In the genomic region with DNA sequence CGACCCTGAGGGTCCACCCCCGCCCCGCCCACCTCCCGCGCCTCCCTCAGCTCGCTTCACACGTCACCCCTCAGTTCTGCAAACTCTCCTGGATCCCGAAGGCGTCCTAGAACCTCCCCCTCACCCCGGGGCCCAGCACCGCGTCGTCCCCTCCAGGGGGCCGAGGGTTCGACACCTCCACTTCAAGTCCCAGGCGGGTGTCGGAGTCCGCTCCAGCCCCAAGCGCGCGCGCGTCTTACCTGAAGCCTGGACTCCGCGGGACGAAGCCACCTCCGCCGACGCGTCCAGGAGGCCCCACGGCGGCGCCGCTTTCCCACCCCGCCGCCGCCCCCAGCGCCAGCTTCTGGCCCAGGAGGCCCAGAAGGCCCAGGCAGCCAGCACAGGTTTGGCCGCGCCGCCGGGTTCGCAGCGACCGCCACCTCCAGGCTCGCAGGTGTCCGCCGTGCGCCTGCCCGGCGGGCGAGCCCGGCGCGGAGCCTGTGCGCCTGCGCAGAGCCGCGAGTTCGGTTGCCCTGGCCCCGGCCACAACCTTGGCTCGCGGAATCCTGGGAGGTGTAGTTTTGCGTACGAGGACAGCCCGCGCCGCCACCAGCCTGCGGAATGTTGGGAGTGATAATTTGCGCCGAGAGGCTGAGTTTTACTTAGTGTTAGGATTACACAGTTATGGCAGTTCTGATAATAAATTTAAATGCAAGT, we compare ENCODE assay signal across 8 cellular contexts. TPM values are rescaled to one million over a fixed set of nuclear protein-coding genes. Genes with fewer than 3 reads are reported as not detected.
DNase-seq lines count a peak whose midpoint lies in the region; ATAC-seq, FAIRE-seq and TF ChIP-seq lines count a peak whose summit lies in the region.

Gene POMGNT2 (minus strand): TSS at position 483 of the 696 bp plus-strand sequence. CDS start 24,648 bp downstream, outside the sequence.

- no peaks in the 10 kb centered on the region for H3K4me1 ChIP-seq in A549

- H3K27ac ChIP-seq in A549 (peak within 1 kb of the TSS; percentile 81 to 91), coronary artery (peak within 1 kb of the TSS; percentile 48 to 59)

- TF ChIP-seq EP300 in A549 (IDR thresholded peaks at IDR 0.05), result no peak

- no peaks in the 10 kb centered on the region for H3K9me3 Mint-ChIP-seq in activated CD4-positive, alpha-beta T cell treated with anti-CD3 and anti-CD28 coated beads, Interleukin-2, amount 10 ng/mL, durations not matched to agents 7 days and 5 days

- peak within 1 kb of the TSS; percentile 90 for H3K4me2 ChIP-seq in A549

- no peak for TF ChIP-seq CTCF in A549 (IDR thresholded peaks at IDR 0.05)
- no peak for TF ChIP-seq CTCF in coronary artery (IDR thresholded peaks at IDR 0.05)

- TF ChIP-seq POLR2A in A549 (IDR thresholded peaks at IDR 0.05; ENCODE audit: low read length), result peak; percentile 51; the same call in 1 of the 2 replicates

- ATAC-seq in A549 (peak; percentile 98 to 99), GM18868 (IDR thresholded peaks at IDR 0.05; ENCODE audit: unreplicated experiment) (peak; percentile 89), HG03175 (IDR thresholded peaks at IDR 0.05; ENCODE audit: unreplicated experiment) (peak; percentile 90)

- H3K27ac Mint-ChIP-seq in activated CD4-positive, alpha-beta T cell treated with anti-CD3 and anti-CD28 coated beads, Interleukin-2, amount 10 ng/mL, durations not matched to agents 7 days and 5 days, result peak within 1 kb of the TSS; percentile 19

- WGBS in A549 (ENCODE audit: missing lambda C conversion rate), result 0% methylated on average over 11 of the region's 71 CpGs

- no peak for TF ChIP-seq RAD21 in A549 (conservative IDR thresholded peaks at IDR 0.05 in 1 of 2, IDR thresholded peaks at IDR 0.05 in 1 of 2)

- H3K4me3 ChIP-seq in A549, result peak within 1 kb of the TSS; percentile 89
- peak within 1 kb of the TSS; percentile 90 for H3K4me3 ChIP-seq in coronary artery

- no peaks in the 10 kb centered on the region for H3K27me3 Mint-ChIP-seq in activated CD4-positive, alpha-beta T cell treated with anti-CD3 and anti-CD28 coated beads, Interleukin-2, amount 10 ng/mL, durations not matched to agents 7 days and 5 days

- DNase-seq in A549 (ENCODE audit: low read depth in 1 of 2, low spot score in 1 of 2) (peak; percentile 73 to 85), NCI-H510A treated with DMSO at 0.1 percent for 48 hours (lab: John Stamatoyannopoulos, UW) (peak; percentile 74), coronary artery (ENCODE audit: low spot score) (peak; percentile 90), kidney tubule cell (ENCODE audit: low spot score) (peak; percentile 91)
- peak; percentile 87 for DNase-seq in activated CD4-positive, alpha-beta T cell treated with anti-CD3 and anti-CD28 coated beads, Interleukin-2, amount 10 ng/mL, durations not matched to agents 7 days and 5 days
- DNase-seq in stimulated activated CD4-positive, alpha-beta T cell treated with anti-CD3 and anti-CD28 coated beads, Interleukin-15, amount 100 ng/mL, for 48 hours (ENCODE audit: low read depth in 2 of 2), result peak; percentile 75 to 87

- no peaks in the 10 kb centered on the region for H3K36me3 Mint-ChIP-seq in activated CD4-positive, alpha-beta T cell treated with anti-CD3 and anti-CD28 coated beads, Interleukin-2, amount 10 ng/mL, durations not matched to agents 7 days and 5 days (ENCODE audit: low read depth)

- POLR2A ChIA-PET in A549 (lab: Yijun Ruan, JAX), result no interaction called here
- POLR2A ChIA-PET in activated CD4-positive, alpha-beta T cell treated with anti-CD3 and anti-CD28 coated beads, Interleukin-2, amount 10 ng/mL, durations not matched to agents 7 days and 5 days (lab: Charles Lee), result no interaction called here

- H3K4me1 Mint-ChIP-seq in activated CD4-positive, alpha-beta T cell treated with anti-CD3 and anti-CD28 coated beads, Interleukin-2, amount 10 ng/mL, durations not matched to agents 7 days and 5 days, result peaks cover 16% of the 10 kb centered on the region

- CTCF ChIA-PET in A549 (lab: Yijun Ruan, JAX), result interaction anchor here (0.6 to 1.3 kb wide), 3 partner anchors 54 to 457 kb away, joined by 3 read pairs; no protein-coding TSS in a partner anchor
- CTCF ChIA-PET in activated CD4-positive, alpha-beta T cell treated with anti-CD3 and anti-CD28 coated beads, Interleukin-2, amount 10 ng/mL, durations not matched to agents 7 days and 5 days (lab: Charles Lee), result interaction anchor here (0.7 to 1.5 kb wide), 2 partner anchors 8 to 17 kb away, joined by 3 read pairs; no protein-coding TSS in a partner anchor

- H3K9me3 ChIP-seq in A549, result no peaks in the 10 kb centered on the region

- H3K4me3 Mint-ChIP-seq in activated CD4-positive, alpha-beta T cell treated with anti-CD3 and anti-CD28 coated beads, Interleukin-2, amount 10 ng/mL, durations not matched to agents 7 days and 5 days, result peak within 1 kb of the TSS; percentile 74

- no peak for FAIRE-seq in A549 (lab: Jason Lieb, UNC)

TF ChIP-seq in A549, 52 proteins besides CTCF, POLR2A, EP300 and RAD21:
- TF ChIP-seq CEBPB (IDR thresholded peaks at IDR 0.05) (no peak), CHD2 (IDR thresholded peaks at IDR 0.05; ENCODE audit: low read length, partially characterized antibody) (no peak), ZFP36 (IDR thresholded peaks at IDR 0.05; ENCODE audit: borderline replicate concordance, partially characterized antibody) (no peak), PHF8 (IDR thresholded peaks at IDR 0.05; ENCODE audit: borderline replicate concordance, low read depth) (peak; percentile 56; the same call in 1 of the 2 replicates), SREBF2 (IDR thresholded peaks at IDR 0.05) (no peak), FOXS1 (CRISPR knock-in tag; IDR thresholded peaks at IDR 0.05) (no peak), ZNF302 (CRISPR knock-in tag; IDR thresholded peaks at IDR 0.05) (no peak), SMC3 (IDR thresholded peaks at IDR 0.05) (no peak), RARB (CRISPR knock-in tag; IDR thresholded peaks at IDR 0.05) (no peak), NPAS2 (CRISPR knock-in tag; IDR thresholded peaks at IDR 0.05; ENCODE audit: borderline replicate concordance) (no peak), CHD4 (IDR thresholded peaks at IDR 0.05; ENCODE audit: borderline replicate concordance) (no peak), MAFK (IDR thresholded peaks at IDR 0.05; ENCODE audit: partially characterized antibody) (no peak), BHLHE40 (IDR thresholded peaks at IDR 0.05; ENCODE audit: low read depth, low read length) (no peak), ZSCAN20 (CRISPR knock-in tag; IDR thresholded peaks at IDR 0.05) (no peak), FOSL2 (IDR thresholded peaks at IDR 0.05) (no peak), FOSL2 (CRISPR knock-in tag; IDR thresholded peaks at IDR 0.05) (no peak), EHF (CRISPR knock-in tag; IDR thresholded peaks at IDR 0.05) (no peak), FOSB (CRISPR knock-in tag; IDR thresholded peaks at IDR 0.05) (no peak), JUN (IDR thresholded peaks at IDR 0.05) (0 out of 5 replicates have a peak, but pooled peaks of 1 of the 2 experiments have one; percentile 31), NFE2L2 (conservative IDR thresholded peaks at IDR 0.05; ENCODE audit: low read length) (no peak)
- TF ChIP-seq, protein P1, sequence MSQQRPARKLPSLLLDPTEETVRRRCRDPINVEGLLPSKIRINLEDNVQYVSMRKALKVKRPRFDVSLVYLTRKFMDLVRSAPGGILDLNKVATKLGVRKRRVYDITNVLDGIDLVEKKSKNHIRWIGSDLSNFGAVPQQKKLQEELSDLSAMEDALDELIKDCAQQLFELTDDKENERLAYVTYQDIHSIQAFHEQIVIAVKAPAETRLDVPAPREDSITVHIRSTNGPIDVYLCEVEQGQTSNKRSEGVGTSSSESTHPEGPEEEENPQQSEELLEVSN (IDR thresholded peaks at IDR 0.05; ENCODE audit: borderline replicate concordance, low read depth), result 0 out of 2 replicates have a peak, but pooled peaks have one; percentile 36
- TF ChIP-seq, protein P2, sequence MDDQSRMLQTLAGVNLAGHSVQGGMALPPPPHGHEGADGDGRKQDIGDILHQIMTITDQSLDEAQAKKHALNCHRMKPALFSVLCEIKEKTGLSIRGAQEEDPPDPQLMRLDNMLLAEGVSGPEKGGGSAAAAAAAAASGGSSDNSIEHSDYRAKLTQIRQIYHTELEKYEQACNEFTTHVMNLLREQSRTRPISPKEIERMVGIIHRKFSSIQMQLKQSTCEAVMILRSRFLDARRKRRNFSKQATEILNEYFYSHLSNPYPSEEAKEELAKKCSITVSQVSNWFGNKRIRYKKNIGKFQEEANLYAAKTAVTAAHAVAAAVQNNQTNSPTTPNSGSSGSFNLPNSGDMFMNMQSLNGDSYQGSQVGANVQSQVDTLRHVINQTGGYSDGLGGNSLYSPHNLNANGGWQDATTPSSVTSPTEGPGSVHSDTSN (IDR thresholded peaks at IDR 0.05), result no peak
- TF ChIP-seq, protein P3, sequence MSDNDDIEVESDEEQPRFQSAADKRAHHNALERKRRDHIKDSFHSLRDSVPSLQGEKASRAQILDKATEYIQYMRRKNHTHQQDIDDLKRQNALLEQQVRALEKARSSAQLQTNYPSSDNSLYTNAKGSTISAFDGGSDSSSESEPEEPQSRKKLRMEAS (IDR thresholded peaks at IDR 0.05), result no peak

RNA-seq across cellular contexts. Expression of gene POMGNT2, which starts in this region (rescaled TPM):
- polyA plus RNA-seq in A549 (2011; rRNA removed) (7.9 and 9.7 TPM in 2 replicates), A549 (2017; fragmentation: RNase III; extraction: RNeasy Plus Mini Kit Qiagen cat#74134 plus additional on column Dnase treatment) (8.7 to 10.1 TPM (median 9.6 TPM) in 3 replicates)
- 15.8 and 20.3 TPM in 2 replicates for polyA plus RNA-seq in A549 (2012; cell fraction: cytosol; rRNA removed)
- polyA plus RNA-seq in A549 (2012; cell fraction: nucleus; rRNA removed), result 14.3 and 20.3 TPM in 2 replicates
- polyA minus RNA-seq in A549 (2011; rRNA and poly(A)+ RNA removed), result 7.7 and 9.0 TPM in 2 replicates
- 1 to 10 TPM; 6.7 to 6.9 TPM for total RNA-seq in activated CD4-positive, alpha-beta T cell treated with anti-CD3 and anti-CD28 coated beads, Interleukin-2, amount 10 ng/mL, durations not matched to agents 7 days and 5 days

Comparison
In these comparisons a context has a peak if more than half of its experiments do, and no peak if none do; other contexts are left out.
1. Peak in every context shown above with its lines: DNase-seq, ATAC-seq, H3K4me3 ChIP-seq and H3K27ac ChIP-seq.